Comparison of ENCODE assay signal across 25 cellular contexts in genomic region chr12:82583756-82584155, GRCh38.
DNase-seq lines count a peak whose midpoint lies in the region; ATAC-seq, FAIRE-seq and TF ChIP-seq lines count a peak whose summit lies in the region.
"Had no signal": no experiment of that assay in that cellular context is flagged by ENCODE, and none has a peak within 500 bp of the region (broad histone marks: within the 10 kb centered on the region; RNA-seq: fewer than 3 reads in every experiment).

No MANE protein-coding gene starts in this region.

- dilution Hi-C loops in endothelial cell of umbilical vein (cut with MboI; ENCODE audit: extremely low pct_ligation_motif_present, low sequenced_read_pairs) = no loop called here

- H3K27ac Mint-ChIP-seq in stimulated activated memory B cell treated with anti-CD40 and anti-IgM and Interleukin-4, amounts not matched to agents 10 μg/mL and 1 μg/mL and 100 μg/mL, for 72 hours = no peak overlapping the region
- H3K27ac Mint-ChIP-seq: CD14-positive monocyte; CD4-positive, alpha-beta T cell; CD8-positive, alpha-beta memory T cell; GM23338; HFFc6 had no signal

- H3K4me3 ChIP-seq in GM12878 (no peak overlapping the region), endothelial cell of umbilical vein (replicated peaks in 1 of 3; ENCODE audit: insufficient read depth in 1 of 3, low read depth in 1 of 3, low read length in 3 of 3) (no peak overlapping the region)
- H3K4me3 ChIP-seq: A549; BLaER1 treated with 17β-estradiol and CSF1 and Interleukin-3, amounts not matched to agents 10 nM and 100 nM; GM23338; HAP-1 had no signal

- no peak for DNase-seq in GM12878 (ENCODE audit: low read depth, low spot score)
- no peak for DNase-seq in endothelial cell of umbilical vein (ENCODE audit: low read depth, low spot score)
- DNase-seq in NCI-H187 (lab: John Stamatoyannopoulos, UW) = no peak
- DNase-seq in cerebellar nuclear complex (lab: John Stamatoyannopoulos, UW) = no peak
- DNase-seq: 8988T; ACHN; AML-193; BE2C; CD4-positive, alpha-beta T cell; CD8-positive, alpha-beta memory T cell; DMS 273 treated with DMSO at 0.1 percent for 48 hours; DMS79 treated with DMSO at 0.1 percent for 48 hours; GF-D8; HFFc6 had no signal

- H3K36me3 Mint-ChIP-seq in stimulated activated memory B cell treated with anti-CD40 and anti-IgM and Interleukin-4, amounts not matched to agents 10 μg/mL and 1 μg/mL and 100 μg/mL, for 72 hours = no peaks in the 10 kb centered on the region
- H3K36me3 Mint-ChIP-seq: CD14-positive monocyte; CD8-positive, alpha-beta memory T cell had no signal

- H2AFZ ChIP-seq in GM12878 (ENCODE audit: control insufficient read depth, low read depth, low read length) (no peak overlapping the region), endothelial cell of umbilical vein (ENCODE audit: low read depth, low read length) (peak overlapping the region; percentile 34)
- H2AFZ ChIP-seq: GM23338 had no signal

- RAD21 ChIA-PET in GM12878 (lab: Charles Lee; ENCODE audit: unreplicated experiment) = no interaction called here

- TF ChIP-seq EP300 in GM12878 (IDR thresholded peaks at IDR 0.05; ENCODE audit: borderline replicate concordance in 1 of 2, control insufficient read depth in 1 of 2, low read depth in 2 of 2, low read length in 2 of 2) = no peak

- H4K20me1 ChIP-seq in GM12878 (ENCODE audit: control insufficient read depth, insufficient read depth) (no peaks in the 10 kb centered on the region), endothelial cell of umbilical vein (replicated peaks; ENCODE audit: control insufficient read depth, extremely low read depth, insufficient read depth, low read length) (no peaks in the 10 kb centered on the region)
- H4K20me1 ChIP-seq: BLaER1 treated with 17β-estradiol and CSF1 and Interleukin-3, amounts not matched to agents 10 nM and 100 nM had no signal

- no peaks in the 10 kb centered on the region; the same call in 1 of the 3 replicates for H3K9me3 ChIP-seq in GM12878 (replicated peaks; ENCODE audit: control insufficient read depth, insufficient read depth, low read length)
- H3K9me3 ChIP-seq in endothelial cell of umbilical vein (replicated peaks; ENCODE audit: control insufficient read depth, insufficient read depth, low read length) = no peaks in the 10 kb centered on the region
- H3K9me3 ChIP-seq: A549, BE2C, HAP-1 had no signal

- no peaks in the 10 kb centered on the region for H3K4me1 ChIP-seq in GM12878 (ENCODE audit: control insufficient read depth, insufficient read depth, low read length)
- H3K4me1 ChIP-seq in endothelial cell of umbilical vein (ENCODE audit: control insufficient read depth, extremely low read depth, insufficient read depth, low read length) = peaks cover 6% of the 10 kb centered on the region
- H3K4me1 ChIP-seq: A549; BE2C; BLaER1 treated with 17β-estradiol and CSF1 and Interleukin-3, amounts not matched to agents 10 nM and 100 nM; HAP-1 had no signal

- SMC1A ChIA-PET in GM12878 (lab: Charles Lee; ENCODE audit: uncharacterized antibody, unreplicated experiment) = interaction anchor here (1.4 to 2.4 kb wide), 4 partner anchors 11 to 54 kb away, joined by 3 to 18 read pairs (median 8); no protein-coding TSS in a partner anchor

- no peak for FAIRE-seq in GM12878 (lab: Jason Lieb, UNC)
- no peak for FAIRE-seq in endothelial cell of umbilical vein (lab: Jason Lieb, UNC)
- FAIRE-seq: A549, D721Med, GM12892, H54 had no signal

- no peak for TF ChIP-seq RAD21 in GM12878 (IDR thresholded peaks at IDR 0.05; ENCODE audit: insufficient read depth, low read depth, low read length)

- intact Hi-C loops in GM12878 (cut with micrococcal nuclease; ENCODE audit: unreplicated experiment) (no loop called here), endothelial cell of umbilical vein (cut with micrococcal nuclease) (loop anchor here (2.0 kb wide), 1 partner anchor 25 kb away; no protein-coding TSS in a partner anchor)

- no peaks in the 10 kb centered on the region for H3K4me1 Mint-ChIP-seq in stimulated activated memory B cell treated with anti-CD40 and anti-IgM and Interleukin-4, amounts not matched to agents 10 μg/mL and 1 μg/mL and 100 μg/mL, for 72 hours
- H3K4me1 Mint-ChIP-seq: CD14-positive monocyte; CD8-positive, alpha-beta memory T cell; GM23338 had no signal

- no peak for TF ChIP-seq CTCF in GM12878 (IDR thresholded peaks at IDR 0.05 in 2 of 3, conservative IDR thresholded peaks at IDR 0.05 in 1 of 3; ENCODE audit: control insufficient read depth in 2 of 3, extremely low read depth in 1 of 3, insufficient read depth in 1 of 3, low read depth in 3 of 3, low read length in 3 of 3)
- TF ChIP-seq CTCF in endothelial cell of umbilical vein (IDR thresholded peaks at IDR 0.05; ENCODE audit: extremely low read depth in 1 of 2, insufficient read depth in 1 of 2, low read depth in 1 of 2, low read length in 2 of 2) = no peak

- in situ Hi-C loops in GM12878 (cut with MboI) = no loop called here

- no peak overlapping the region for H3K4me2 ChIP-seq in GM12878 (ENCODE audit: control insufficient read depth, insufficient read depth)
- no peak overlapping the region for H3K4me2 ChIP-seq in endothelial cell of umbilical vein (ENCODE audit: insufficient read depth, low read length)
- H3K4me2 ChIP-seq: A549; BLaER1 treated with 17β-estradiol and CSF1 and Interleukin-3, amounts not matched to agents 10 nM and 100 nM; GM23338 had no signal

- H3K9ac ChIP-seq in GM12878 (ENCODE audit: control insufficient read depth, insufficient read depth, low read length) (no peak overlapping the region), endothelial cell of umbilical vein (replicated peaks; ENCODE audit: extremely low read depth, insufficient read depth, low read length) (no peak overlapping the region)
- H3K9ac ChIP-seq: BLaER1 treated with 17β-estradiol and CSF1 and Interleukin-3, amounts not matched to agents 10 nM and 100 nM had no signal

- no peaks in the 10 kb centered on the region for H3K27me3 Mint-ChIP-seq in stimulated activated memory B cell treated with anti-CD40 and anti-IgM and Interleukin-4, amounts not matched to agents 10 μg/mL and 1 μg/mL and 100 μg/mL, for 72 hours
- H3K27me3 Mint-ChIP-seq: CD4-positive, alpha-beta T cell; CD8-positive, alpha-beta memory T cell had no signal

- peaks cover 17% of the 10 kb centered on the region for H3K9me3 Mint-ChIP-seq in stimulated activated memory B cell treated with anti-CD40 and anti-IgM and Interleukin-4, amounts not matched to agents 10 μg/mL and 1 μg/mL and 100 μg/mL, for 72 hours

- ATAC-seq in GM18520 (IDR thresholded peaks at IDR 0.05; ENCODE audit: unreplicated experiment) = peak; percentile 78
- ATAC-seq in GM12878 = no peak; the same call in 2 of the 3 replicates
- peak; percentile 41 for ATAC-seq in stimulated activated memory B cell treated with anti-CD40 and anti-IgM and Interleukin-4, amounts not matched to agents 10 μg/mL and 1 μg/mL and 100 μg/mL, for 72 hours
- ATAC-seq in HG03135 (IDR thresholded peaks at IDR 0.05; ENCODE audit: unreplicated experiment) = no peak
- ATAC-seq: A549, GM23338 had no signal

- WGBS in GM12878 (ENCODE audit: insufficient coverage, insufficient replicate concordance, low lambda C conversion rate, missing lambda C conversion rate) = 0% methylated on average over 1 of the region's 1 CpG

- no peaks in the 10 kb centered on the region for H3K27me3 ChIP-seq in GM12878 (replicated peaks in 1 of 2; ENCODE audit: control insufficient read depth in 2 of 2, insufficient read depth in 2 of 2, low read length in 1 of 2)
- H3K27me3 ChIP-seq in endothelial cell of umbilical vein (ENCODE audit: control insufficient read depth in 2 of 2, insufficient read depth in 2 of 2, low read length in 2 of 2) = no peaks in the 10 kb centered on the region
- H3K27me3 ChIP-seq: BE2C; BLaER1 treated with 17β-estradiol and CSF1 and Interleukin-3, amounts not matched to agents 10 nM and 100 nM had no signal

- no peak overlapping the region for H3K4me3 Mint-ChIP-seq in stimulated activated memory B cell treated with anti-CD40 and anti-IgM and Interleukin-4, amounts not matched to agents 10 μg/mL and 1 μg/mL and 100 μg/mL, for 72 hours
- H3K4me3 Mint-ChIP-seq: CD14-positive monocyte; CD4-positive, alpha-beta T cell; CD8-positive, alpha-beta memory T cell; GM23338; HFFc6 had no signal

- CTCF ChIA-PET in GM12878 (lab: Yijun Ruan, JAX) (interaction anchor here (1.0 kb wide), 1 partner anchor 58 kb away, joined by 3 read pairs; no protein-coding TSS in a partner anchor), endothelial cell of umbilical vein (lab: Charles Lee) (interaction anchor here (2.1 kb wide), 1 partner anchor 29 kb away, joined by 5 read pairs; no protein-coding TSS in a partner anchor)

- H3K36me3 ChIP-seq in GM12878 (ENCODE audit: control insufficient read depth in 2 of 2, insufficient read depth in 2 of 2, low read length in 1 of 2) (no peaks in the 10 kb centered on the region), endothelial cell of umbilical vein (ENCODE audit: control insufficient read depth in 2 of 2, extremely low read depth in 1 of 2, insufficient read depth in 2 of 2, low read length in 2 of 2) (no peaks in the 10 kb centered on the region)
- H3K36me3 ChIP-seq: BE2C; BLaER1 treated with 17β-estradiol and CSF1 and Interleukin-3, amounts not matched to agents 10 nM and 100 nM; HAP-1 had no signal

- BruUV-seq in GM12878 (replicated peaks; lab: Mats Ljungman, UMichigan) (no TSS peak), endothelial cell of umbilical vein (replicated peaks; lab: Mats Ljungman, UMichigan) (no TSS peak)

- no peaks in the 10 kb centered on the region for H3K79me2 ChIP-seq in GM12878 (ENCODE audit: control insufficient read depth, insufficient read depth, low read length)
- H3K79me2 ChIP-seq in endothelial cell of umbilical vein (ENCODE audit: control insufficient read depth, insufficient read depth, low read length) = no peaks in the 10 kb centered on the region

- POLR2A ChIA-PET in GM12878 (lab: Charles Lee) (no interaction called here), endothelial cell of umbilical vein (lab: Charles Lee) (no interaction called here)

- H3K9me1 ChIP-seq in endothelial cell of umbilical vein (replicated peaks; ENCODE audit: control insufficient read depth, extremely low read depth, insufficient read depth, low read length) = no peaks in the 10 kb centered on the region

- TF ChIP-seq POLR2A in GM12878 (IDR thresholded peaks at IDR 0.05; ENCODE audit: low read depth, low read length) (no peak), endothelial cell of umbilical vein (IDR thresholded peaks at IDR 0.05; ENCODE audit: low read depth, low read length) (no peak)

- H3K27ac ChIP-seq in GM12878 (ENCODE audit: control insufficient read depth, insufficient read depth) = no peak overlapping the region
- no peak overlapping the region for H3K27ac ChIP-seq in endothelial cell of umbilical vein (ENCODE audit: insufficient read depth, low read depth, low read length)
- H3K27ac ChIP-seq: A549; BLaER1 treated with 17β-estradiol and CSF1 and Interleukin-3, amounts not matched to agents 10 nM and 100 nM had no signal

TF ChIP-seq in GM12878, 131 proteins besides CTCF, POLR2A, EP300 and RAD21:
- TF ChIP-seq NR2F1 (conservative IDR thresholded peaks at IDR 0.05) (0 out of 2 replicates have a peak, but pooled peaks have one; percentile 59), MYB (IDR thresholded peaks at IDR 0.05; ENCODE audit: borderline replicate concordance, low read depth, low read length) (no peak)

TF ChIP-seq in endothelial cell of umbilical vein, 7 proteins besides CTCF, POLR2A, EP300 and RAD21:
- TF ChIP-seq FOS (IDR thresholded peaks at IDR 0.05; ENCODE audit: borderline replicate concordance, insufficient read depth, low read length) = no peak
TF ChIP-seq in endothelial cell of umbilical vein: peak in this region for 0.

Comparison
In these comparisons a context has a peak if more than half of its experiments do, and no peak if none do; other contexts are left out.
1. ATAC-seq: peak in GM18520 (single experiment) and stimulated activated memory B cell treated with anti-CD40 and anti-IgM and Interleukin-4, amounts not matched to agents 10 μg/mL and 1 μg/mL and 100 μg/mL, for 72 hours (single experiment); none in GM12878 (single experiment) and HG03135 (single experiment).